Comparison of ENCODE assay signal across 2 cellular contexts in the genomic region with DNA sequence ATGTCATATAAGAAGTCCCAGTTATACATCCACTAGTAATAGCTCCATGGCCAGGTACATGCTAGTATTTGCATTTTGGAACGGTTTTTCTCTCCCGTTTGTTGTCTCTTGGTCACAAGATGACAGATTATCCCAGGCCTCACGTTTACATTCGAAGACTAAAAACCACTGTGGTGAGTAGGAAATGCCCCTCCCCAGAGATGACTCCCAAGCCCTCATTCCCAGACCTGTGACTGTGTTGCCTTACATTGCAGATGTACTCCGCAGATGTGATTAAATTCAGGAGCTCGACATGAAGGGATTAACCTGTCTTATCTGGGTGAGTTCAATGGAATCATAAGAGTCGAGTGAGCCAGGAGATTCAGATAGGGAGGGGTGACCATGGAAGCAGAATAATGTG. TPM values are rescaled to one million over a fixed set of nuclear protein-coding genes. Genes with fewer than 3 reads are reported as not detected.
"Had no signal": no experiment of that assay in that cellular context is flagged by ENCODE, and none has a peak within 500 bp of the region (broad histone marks: within the 10 kb centered on the region; RNA-seq: fewer than 3 reads in every experiment).

No MANE protein-coding gene starts in this region.

RNA-seq across cellular contexts. Expression of a gene that starts 9.3 kb away (rescaled TPM):
- total RNA-seq: HT-29, LHCN-M2 had no signal

RNA-seq across cellular contexts. Expression of a gene that starts 18.0 kb away (rescaled TPM):
- total RNA-seq: HT-29, LHCN-M2 had no signal
